8 cellular contexts compared by ENCODE assay signal in genomic region chr14:69191340-69192111, GRCh38. TPM values are rescaled to one million over a fixed set of nuclear protein-coding genes. Genes with fewer than 3 reads are reported as not detected.
DNase-seq lines count a peak whose midpoint lies in the region; ATAC-seq, FAIRE-seq and TF ChIP-seq lines count a peak whose summit lies in the region.

A gene with protein sequence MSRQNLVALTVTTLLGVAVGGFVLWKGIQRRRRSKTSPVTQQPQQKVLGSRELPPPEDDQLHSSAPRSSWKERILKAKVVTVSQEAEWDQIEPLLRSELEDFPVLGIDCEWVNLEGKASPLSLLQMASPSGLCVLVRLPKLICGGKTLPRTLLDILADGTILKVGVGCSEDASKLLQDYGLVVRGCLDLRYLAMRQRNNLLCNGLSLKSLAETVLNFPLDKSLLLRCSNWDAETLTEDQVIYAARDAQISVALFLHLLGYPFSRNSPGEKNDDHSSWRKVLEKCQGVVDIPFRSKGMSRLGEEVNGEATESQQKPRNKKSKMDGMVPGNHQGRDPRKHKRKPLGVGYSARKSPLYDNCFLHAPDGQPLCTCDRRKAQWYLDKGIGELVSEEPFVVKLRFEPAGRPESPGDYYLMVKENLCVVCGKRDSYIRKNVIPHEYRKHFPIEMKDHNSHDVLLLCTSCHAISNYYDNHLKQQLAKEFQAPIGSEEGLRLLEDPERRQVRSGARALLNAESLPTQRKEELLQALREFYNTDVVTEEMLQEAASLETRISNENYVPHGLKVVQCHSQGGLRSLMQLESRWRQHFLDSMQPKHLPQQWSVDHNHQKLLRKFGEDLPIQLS (plus strand): TSS chr14:69191498. CDS start chr14:69209471, 17,973 bp downstream.

- peak; percentile 76 for ATAC-seq in GM18861 (IDR thresholded peaks at IDR 0.05; ENCODE audit: unreplicated experiment)
- ATAC-seq in HG03103 (IDR thresholded peaks at IDR 0.05; ENCODE audit: low read depth, unreplicated experiment): peak; percentile 85

- H3K36me3 ChIP-seq in keratinocyte (ENCODE audit: control insufficient read depth in 2 of 2, extremely low read depth in 1 of 2, insufficient read depth in 2 of 2, low read length in 2 of 2): peaks cover 0 to 2% of the 10 kb centered on the region in 2 experiments

- H3K79me2 ChIP-seq in keratinocyte (ENCODE audit: control insufficient read depth, insufficient read depth, low read length): peaks cover 12% of the 10 kb centered on the region

- H3K4me2 ChIP-seq in keratinocyte (ENCODE audit: control insufficient read depth, extremely low read depth, insufficient read depth, low read depth, low read length): peak within 1 kb of the TSS; percentile 89

- H3K4me3 ChIP-seq in keratinocyte (ENCODE audit: control insufficient read depth in 2 of 3, extremely low read depth in 1 of 3, insufficient read depth in 2 of 3, low read depth in 1 of 3, low read length in 3 of 3): peak within 1 kb of the TSS; percentile 72 to 83 (median 81)

- no peaks in the 10 kb centered on the region for H3K9me3 ChIP-seq in keratinocyte (ENCODE audit: control insufficient read depth, low read depth, low read length)

- no peaks in the 10 kb centered on the region for H3K27me3 ChIP-seq in keratinocyte (ENCODE audit: control insufficient read depth, extremely low read depth, insufficient read depth, low read length)

- H3K9me1 ChIP-seq in keratinocyte (ENCODE audit: control insufficient read depth, extremely low read depth, insufficient read depth, low read length): no peaks in the 10 kb centered on the region

- no peaks in the 10 kb centered on the region for H4K20me1 ChIP-seq in keratinocyte (ENCODE audit: control insufficient read depth, extremely low read depth, insufficient read depth, low read length)

- H2AFZ ChIP-seq in keratinocyte (ENCODE audit: control insufficient read depth, low read length): peak within 1 kb of the TSS; percentile 65

- dilution Hi-C loops in keratinocyte (cut with MboI; ENCODE audit: extremely low pct_ligation_motif_present, low sequenced_read_pairs): no loop called here

- H3K27ac ChIP-seq in keratinocyte (ENCODE audit: control insufficient read depth, insufficient read depth, low read length): peak within 1 kb of the TSS; percentile 82

- H3K4me1 ChIP-seq in keratinocyte (ENCODE audit: control insufficient read depth, extremely low read depth, insufficient read depth, low read length): peaks cover 5% of the 10 kb centered on the region

- no peak for TF ChIP-seq CTCF in keratinocyte (optimal IDR thresholded peaks at IDR 0.05 in 1 of 3, IDR thresholded peaks at IDR 0.05 in 1 of 3, conservative IDR thresholded peaks at IDR 0.05 in 1 of 3; ENCODE audit: extremely low read depth in 1 of 3, insufficient read depth in 2 of 3, low read length in 3 of 3)

- peak; percentile 69 for FAIRE-seq in keratinocyte (lab: Jason Lieb, UNC)

- H3K9ac ChIP-seq in keratinocyte (ENCODE audit: control insufficient read depth, extremely low read depth, insufficient read depth, low read length): peak within 1 kb of the TSS; percentile 87

- DNase-seq in 8988T (peak; percentile 84), NCI-H2196 (lab: John Stamatoyannopoulos, UW; ENCODE audit: unreplicated experiment) (peak; percentile 94), cerebellum (ENCODE audit: low spot score) (peak; percentile 93), keratinocyte (ENCODE audit: low read depth, low spot score) (no peak)
- peak; percentile 47 for DNase-seq in activated CD4-positive, alpha-beta T cell treated with anti-CD3 and anti-CD28 coated beads for 1 hour
- DNase-seq in stimulated activated CD4-positive, alpha-beta T cell treated with anti-CD3 and anti-CD28 coated beads, Interleukin-15, amount 100 ng/mL, for 1 hour (ENCODE audit: low read depth in 1 of 2, low spot score in 1 of 2): peak; percentile 32 to 59

RNA-seq across cellular contexts. Expression of the gene that starts here (rescaled TPM):
- total RNA-seq in cerebellum: 35.8 TPM
- 19.9 to 23.9 TPM (median 22.7 TPM) in 3 replicates for polyA plus RNA-seq in keratinocyte
- polyA plus RNA-seq in keratinocyte (2011; ENCODE audit: low read depth): 8.0 TPM
- polyA plus RNA-seq in keratinocyte (2011; cell fraction: cytosol; rRNA removed): 10.0 and 17.4 TPM in 2 replicates
- 50.0 and 60.7 TPM in 2 replicates for polyA plus RNA-seq in keratinocyte (2011; cell fraction: nucleus; rRNA removed)
- 9.0 and 15.5 TPM in 2 replicates for polyA plus RNA-seq in keratinocyte (2012; ENCODE audit: low replicate concordance)
- polyA minus RNA-seq in keratinocyte: 10.9 to 36.2 TPM (median 26.2 TPM) in 3 replicates
- 10.2 TPM for polyA minus RNA-seq in keratinocyte (2011; cell fraction: cytosol; rRNA and poly(A)+ RNA removed)
- 37.6 and 51.3 TPM in 2 replicates for polyA minus RNA-seq in keratinocyte (2011; cell fraction: nucleus; rRNA and poly(A)+ RNA removed)
